16 cellular contexts compared by ENCODE assay signal in genomic region chr7:33072471-33072870, GRCh38. TPM values are rescaled to one million over a fixed set of nuclear protein-coding genes. Genes with fewer than 3 reads are reported as not detected.
DNase-seq lines count a peak whose midpoint lies in the region; ATAC-seq, FAIRE-seq and TF ChIP-seq lines count a peak whose summit lies in the region.
"Had no signal": no experiment of that assay in that cellular context is flagged by ENCODE, and none has a peak within 500 bp of the region (broad histone marks: within the 10 kb centered on the region; RNA-seq: fewer than 3 reads in every experiment).

No MANE protein-coding gene starts in this region.

- peaks cover 5% of the 10 kb centered on the region for H3K4me1 Mint-ChIP-seq in mesothelial cell of epicardium

- no peak overlapping the region for H3K4me3 Mint-ChIP-seq in mesothelial cell of epicardium
- H3K4me3 Mint-ChIP-seq: activated CD4-positive, alpha-beta memory T cell treated with anti-CD3 and anti-CD28 coated beads, Interleukin-2, amount 10 ng/mL, durations not matched to agents 7 days and 5 days; T-helper 1 cell treated with Interleukin-12 subunit alpha and Interleukin-12 subunit beta and Interleukin-4 antibody, amounts not matched to agents 30 μg/mL and 1 μg/mL, for 36 hours had no signal

- peaks cover 33% of the 10 kb centered on the region for H3K9me3 Mint-ChIP-seq in mesothelial cell of epicardium

- no peak for ATAC-seq in upper lobe of right lung
- ATAC-seq: activated naive CD4-positive, alpha-beta T cell treated with anti-CD3 and anti-CD28 coated beads, Interleukin-2, amount 50 U/mL, for 72 hours had no signal

- intact Hi-C loops in upper lobe of right lung (cut with DNase I) = no loop called here

- H3K36me3 Mint-ChIP-seq in mesothelial cell of epicardium = no peaks in the 10 kb centered on the region

- H3K4me3 ChIP-seq in upper lobe of right lung = no peak overlapping the region

- no peaks in the 10 kb centered on the region for H3K9me3 ChIP-seq in upper lobe of right lung

- H3K4me1 ChIP-seq in upper lobe of right lung = peaks cover 3% of the 10 kb centered on the region

- peak; percentile 17 for FAIRE-seq in RCC 7860 (lab: Jason Lieb, UNC)
- FAIRE-seq: GM12891 had no signal

- DNase-seq in EL (peak; percentile 82), RCC 7860 (ENCODE audit: low spot score) (peak; percentile 31), epidermal melanocyte (ENCODE audit: insufficient read length, low spot score) (peak; percentile 37), mesothelial cell of epicardium (ENCODE audit: low spot score in 2 of 2, unreplicated experiment in 2 of 2) (no peak), upper lobe of right lung (no peak), mucosa of gallbladder (ENCODE audit: low spot score) (no peak), NCI-H524 treated with DMSO at 0.1 percent for 48 hours (lab: John Stamatoyannopoulos, UW) (no peak)
- DNase-seq in stimulated activated naive CD4-positive, alpha-beta T cell treated with Interleukin-2 at 50 U/mL for 16 hours (lab: John Stamatoyannopoulos, UW) = no peak
- DNase-seq: activated CD4-positive, alpha-beta memory T cell treated with anti-CD3 and anti-CD28 coated beads, Interleukin-2, amount 10 ng/mL, durations not matched to agents 7 days and 5 days; NCI-H1417 treated with DMSO at 0.1 percent for 48 hours; NCI-H774; stimulated activated CD4-positive, alpha-beta T cell treated with anti-CD3 and anti-CD28 coated beads, Interleukin-12 subunit alpha, Interleukin-12 subunit beta, amount 100 ng/mL, for 4 hours had no signal

- peak overlapping the region; percentile 47 for H3K27ac Mint-ChIP-seq in mesothelial cell of epicardium
- H3K27ac Mint-ChIP-seq: activated CD4-positive, alpha-beta memory T cell treated with anti-CD3 and anti-CD28 coated beads, Interleukin-2, amount 10 ng/mL, durations not matched to agents 7 days and 5 days; activated naive CD4-positive, alpha-beta T cell treated with anti-CD3 and anti-CD28 coated beads, Interleukin-2, amount 50 U/mL, for 72 hours; T-helper 1 cell treated with Interleukin-12 subunit alpha and Interleukin-12 subunit beta and Interleukin-4 antibody, amounts not matched to agents 30 μg/mL and 1 μg/mL, for 36 hours had no signal

- no peaks in the 10 kb centered on the region for H3K36me3 ChIP-seq in upper lobe of right lung

- no peak for TF ChIP-seq CTCF in mesothelial cell of epicardium (IDR thresholded peaks at IDR 0.05; ENCODE audit: unreplicated experiment)
- no peak for TF ChIP-seq CTCF in upper lobe of right lung (IDR thresholded peaks at IDR 0.05)

- no peaks in the 10 kb centered on the region for H3K27me3 ChIP-seq in upper lobe of right lung

- H3K27ac ChIP-seq in upper lobe of right lung = no peak overlapping the region
- H3K27ac ChIP-seq: HL-60 had no signal

- H3K27me3 Mint-ChIP-seq in mesothelial cell of epicardium (ENCODE audit: low read depth) = peaks cover 20% of the 10 kb centered on the region

RNA-seq across cellular contexts. Expression of gene NT5C3A, which starts 9.9 kb away (rescaled TPM):
- total RNA-seq in mesothelial cell of epicardium = 28.2 to 32.0 TPM (median 29.8 TPM) in 3 replicates
- total RNA-seq in upper lobe of right lung = 34.0 TPM
- total RNA-seq in mucosa of gallbladder = 45.6 TPM

RNA-seq across cellular contexts. Expression of gene RP9, which starts 36.7 kb away (rescaled TPM):
- total RNA-seq in mesothelial cell of epicardium (17.5 to 20.5 TPM (median 20.3 TPM) in 3 replicates), upper lobe of right lung (11.9 TPM), mucosa of gallbladder (9.2 TPM)

RNA-seq across cellular contexts. Expression of gene BBS9, which starts 56.9 kb away (rescaled TPM):
- total RNA-seq in mesothelial cell of epicardium = 23.1 to 26.9 TPM (median 24.2 TPM) in 3 replicates
- total RNA-seq in upper lobe of right lung = 19.6 TPM
- 24.3 TPM for total RNA-seq in mucosa of gallbladder

Comparison
In these comparisons a context has a peak if more than half of its experiments do, and no peak if none do; other contexts are left out.
1. DNase-seq: peak in EL (single experiment), RCC 7860 (single experiment) and epidermal melanocyte (single experiment); none in mesothelial cell of epicardium (0 of 2), upper lobe of right lung (single experiment), mucosa of gallbladder (single experiment), NCI-H524 treated with DMSO at 0.1 percent for 48 hours (single experiment) and stimulated activated naive CD4-positive, alpha-beta T cell treated with Interleukin-2 at 50 U/mL for 16 hours (single experiment).